ENCODE assay signal across 9 cellular contexts in the genomic region with DNA sequence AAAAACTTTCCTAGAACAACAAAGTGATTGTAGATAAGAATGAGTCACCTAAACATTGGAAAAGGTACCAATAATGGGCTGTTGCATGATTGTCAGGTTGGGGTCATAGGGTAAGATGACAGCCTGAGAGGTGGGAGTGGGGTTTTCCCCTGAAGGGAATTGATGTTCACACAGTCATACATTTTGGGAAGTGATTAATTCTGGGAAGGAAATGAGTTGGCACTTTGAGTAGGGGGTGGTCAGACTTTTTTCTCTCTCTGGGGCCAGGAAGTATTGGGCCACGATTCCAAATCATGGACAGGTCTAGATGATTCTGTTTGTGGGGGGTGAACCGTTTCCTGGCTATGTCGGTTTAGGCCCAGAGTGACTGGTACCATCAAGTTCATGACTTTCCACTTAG. TPM values are rescaled to one million over a fixed set of nuclear protein-coding genes. Genes with fewer than 3 reads are reported as not detected.
A peak's percentile ranks its signal among the peaks of the same experiment; 100 is the strongest.
DNase-seq lines count a peak whose midpoint lies in the region; ATAC-seq and TF ChIP-seq lines count a peak whose summit lies in the region.
"Had no signal": no experiment of that assay in that cellular context is flagged by ENCODE, and none has a peak within 500 bp of the region (broad histone marks: within the 10 kb centered on the region; RNA-seq: fewer than 3 reads in every experiment).

No MANE protein-coding gene starts in this region.

- H3K9me1 ChIP-seq in IMR-90 (ENCODE audit: insufficient read depth, low read length), result peaks cover 24% of the 10 kb centered on the region

- H2AK5ac ChIP-seq in IMR-90 (ENCODE audit: low read depth, low read length), result peak overlapping the region; percentile 93

- H4K20me1 ChIP-seq in DOHH2 (ENCODE audit: control insufficient read depth, insufficient read depth, low read depth, low read length) (no peaks in the 10 kb centered on the region), IMR-90 (ENCODE audit: insufficient read depth, low read length) (no peaks in the 10 kb centered on the region)

- H3K4me2 ChIP-seq in DOHH2 (ENCODE audit: low read length) (peak overlapping the region; percentile 46), IMR-90 (ENCODE audit: low read depth, low read length) (no peak overlapping the region)

- peak overlapping the region; percentile 73 for H4K5ac ChIP-seq in IMR-90 (ENCODE audit: low read depth, low read length)

- no peaks in the 10 kb centered on the region for H3K79me1 ChIP-seq in IMR-90 (ENCODE audit: low read depth in 1 of 2, low read length in 2 of 2)

- H3K18ac ChIP-seq in IMR-90 (ENCODE audit: low read depth, low read length), result peak overlapping the region; percentile 92

- H2BK5ac ChIP-seq in IMR-90 (ENCODE audit: low read depth, low read length, poor library complexity, severe bottlenecking), result peak overlapping the region; percentile 90

- no CpG with 5 or more reads among the region's 3 CpGs for WGBS in IMR-90 (ENCODE audit: extremely low coverage in 2 of 2, insufficient read length in 1 of 2), 2 experiments
- 87 to 90% methylated on average over 2 to 3 of the region's 3 CpGs for WGBS in mesodermal cell (ENCODE audit: insufficient coverage in 2 of 2), 2 experiments
- WGBS in heart right ventricle, 2 donors, result 78 to 82% methylated on average over 3 of the region's 3 CpGs
- 92% methylated on average over 3 of the region's 3 CpGs for WGBS in suprapubic skin
- 57 to 83% methylated on average over 3 of the region's 3 CpGs for WGBS in upper lobe of left lung, 2 donors

- H3K9me2 ChIP-seq in DOHH2 (replicated peaks; ENCODE audit: control insufficient read depth, low read length), result no peaks in the 10 kb centered on the region

- H3K4ac ChIP-seq in IMR-90 (ENCODE audit: low read depth, low read length), result peak overlapping the region; percentile 75

- no peak for TF ChIP-seq CTCF in DOHH2 (IDR thresholded peaks at IDR 0.05; ENCODE audit: low read depth, low read length, poor library complexity, severe bottlenecking)
- no peak for TF ChIP-seq CTCF in IMR-90 (conservative IDR thresholded peaks at IDR 0.05; ENCODE audit: low read depth, low read length)
- TF ChIP-seq CTCF in heart right ventricle (IDR thresholded peaks at IDR 0.05), result no peak
- no peak for TF ChIP-seq CTCF in suprapubic skin (IDR thresholded peaks at IDR 0.05)
- no peak for TF ChIP-seq CTCF in upper lobe of left lung (IDR thresholded peaks at IDR 0.05)

- peak overlapping the region; percentile 76 for H2AK9ac ChIP-seq in IMR-90 (replicated peaks; ENCODE audit: low read depth, low read length, poor library complexity)

- no peaks in the 10 kb centered on the region for H3K27me3 ChIP-seq in DOHH2 (ENCODE audit: control insufficient read depth, low read length)
- no peaks in the 10 kb centered on the region for H3K27me3 ChIP-seq in IMR-90 (ENCODE audit: control insufficient read depth, insufficient read depth, low read length)
- peaks cover 0 to 9% (median 0%) of the 10 kb centered on the region in 7 donors for H3K27me3 ChIP-seq in heart right ventricle
- no peaks in the 10 kb centered on the region for H3K27me3 ChIP-seq in suprapubic skin
- no peaks in the 10 kb centered on the region for H3K27me3 ChIP-seq in upper lobe of left lung

- BruUV-seq in IMR-90 (replicated peaks; lab: Mats Ljungman, UMichigan), result no TSS peak

- peaks cover 4% of the 10 kb centered on the region; the same call in 1 of the 2 replicates for H3F3A ChIP-seq in DOHH2 (ENCODE audit: control insufficient read depth, insufficient read depth)

- H3K4me3 ChIP-seq in DOHH2 (ENCODE audit: low read length), result no peak overlapping the region
- H3K4me3 ChIP-seq in IMR-90 (ENCODE audit: insufficient read depth, low read depth, low read length), result no peak overlapping the region
- no peak overlapping the region for H3K4me3 ChIP-seq in mesodermal cell (ENCODE audit: extremely low read depth, insufficient read depth, low read length, poor library complexity, severe bottlenecking)
- no peak overlapping the region for H3K4me3 ChIP-seq in heart right ventricle
- no peak overlapping the region for H3K4me3 ChIP-seq in suprapubic skin
- H3K4me3 ChIP-seq in upper lobe of left lung, result no peak overlapping the region

- H3K23ac ChIP-seq in IMR-90 (ENCODE audit: low read depth, low read length), result peak overlapping the region; percentile 94

- no peak for TF ChIP-seq POLR2A in IMR-90 (IDR thresholded peaks at IDR 0.05; ENCODE audit: low read depth, low read length)
- no peak for TF ChIP-seq POLR2A in suprapubic skin (IDR thresholded peaks at IDR 0.05)
- TF ChIP-seq POLR2A in upper lobe of left lung (IDR thresholded peaks at IDR 0.05), result no peak

- POLR2A ChIA-PET in IMR-90 (lab: Charles Lee; ENCODE audit: unreplicated experiment), result no interaction called here

- peak overlapping the region; percentile 33 for H3K27ac ChIP-seq in DOHH2 (ENCODE audit: low read depth, low read length)
- H3K27ac ChIP-seq in IMR-90 (ENCODE audit: insufficient read depth, low read length), result peak overlapping the region; percentile 61
- peak overlapping the region; percentile 99 for H3K27ac ChIP-seq in mesodermal cell (ENCODE audit: low read depth, low read length, severe bottlenecking)
- H3K27ac ChIP-seq in heart right ventricle, result peak overlapping the region in 1 of 10 donors; percentile 74
- H3K27ac ChIP-seq in suprapubic skin, result no peak overlapping the region
- peak overlapping the region in 1 of 4 donors; percentile 48 for H3K27ac ChIP-seq in upper lobe of left lung

- H3K9ac ChIP-seq in IMR-90 (ENCODE audit: low read depth, low read length), result no peak overlapping the region

- no peak for TF ChIP-seq RAD21 in IMR-90 (IDR thresholded peaks at IDR 0.05; ENCODE audit: low read length)

- H4K91ac ChIP-seq in IMR-90 (ENCODE audit: insufficient read depth, low read depth, low read length), result peak overlapping the region; percentile 93

- CTCF ChIA-PET in IMR-90 (lab: Yijun Ruan, JAX), result no interaction called here

- H3K9me3 ChIP-seq in DOHH2 (ENCODE audit: control insufficient read depth, insufficient read depth, low read length) (no peaks in the 10 kb centered on the region), IMR-90 (ENCODE audit: control insufficient read depth, insufficient read depth, low read length) (no peaks in the 10 kb centered on the region), mesodermal cell (ENCODE audit: control insufficient read depth, low read length) (no peaks in the 10 kb centered on the region), heart right ventricle (peaks cover 0 to 10% (median 0%) of the 10 kb centered on the region in 11 donors), suprapubic skin (no peaks in the 10 kb centered on the region), upper lobe of left lung (no peaks in the 10 kb centered on the region)

- ATAC-seq in IMR-90 (ENCODE audit: low read depth) (no peak), heart right ventricle (no peak), upper lobe of left lung (ENCODE audit: low FRiP score in 2 of 2) (no peak)

- peak overlapping the region; percentile 74 for H2AFZ ChIP-seq in IMR-90 (replicated peaks; ENCODE audit: low read length, poor library complexity)

- H4K8ac ChIP-seq in IMR-90 (ENCODE audit: low read depth in 2 of 2, low read length in 2 of 2), result peak overlapping the region; percentile 3 to 83

- TF ChIP-seq EP300 in suprapubic skin (IDR thresholded peaks at IDR 0.05) (no peak), upper lobe of left lung (IDR thresholded peaks at IDR 0.05) (no peak)

- in situ Hi-C loops in IMR-90 (cut with MboI; ENCODE audit: low sequenced_read_pairs), result no loop called here

- peak overlapping the region; percentile 94 for H2BK20ac ChIP-seq in IMR-90 (ENCODE audit: low read depth, low read length)

- H3K14ac ChIP-seq in IMR-90 (replicated peaks; ENCODE audit: low read depth, low read length), result peak overlapping the region; percentile 39

- peak overlapping the region; percentile 71 for H2BK15ac ChIP-seq in IMR-90 (ENCODE audit: low read depth, low read length)

- peaks cover 31% of the 10 kb centered on the region for H3K4me1 ChIP-seq in DOHH2 (ENCODE audit: control insufficient read depth, low read length)
- peaks cover 25% of the 10 kb centered on the region for H3K4me1 ChIP-seq in IMR-90 (ENCODE audit: control insufficient read depth, insufficient read depth, low read length)
- peaks cover 31% of the 10 kb centered on the region for H3K4me1 ChIP-seq in mesodermal cell (ENCODE audit: control insufficient read depth, insufficient read depth, low read length, poor library complexity, severe bottlenecking)
- H3K4me1 ChIP-seq in heart right ventricle, result peaks cover 0 to 60% (median 15%) of the 10 kb centered on the region in 9 donors
- peaks cover 22% of the 10 kb centered on the region for H3K4me1 ChIP-seq in suprapubic skin
- peaks cover 18 to 33% (median 29%) of the 10 kb centered on the region in 4 donors for H3K4me1 ChIP-seq in upper lobe of left lung

- H3K79me2 ChIP-seq in DOHH2 (ENCODE audit: control insufficient read depth, low read length), result no peaks in the 10 kb centered on the region

- H2BK120ac ChIP-seq in IMR-90 (ENCODE audit: low read depth, low read length), result peak overlapping the region; percentile 84

- dilution Hi-C loops in IMR-90 (cut with HindIII; ENCODE audit: low sequenced_read_pairs, unreplicated experiment), result no loop called here

- intact Hi-C loops in IMR-90 (cut with micrococcal nuclease), result no loop called here
- intact Hi-C loops in heart right ventricle (cut with DNase I), result loop anchor here in 1 of 10 donors (10.0 kb wide), 1 partner anchor 109 kb away; no protein-coding TSS in a partner anchor

- no peaks in the 10 kb centered on the region for H3K36me3 ChIP-seq in DOHH2 (ENCODE audit: control insufficient read depth, low read length)
- no peaks in the 10 kb centered on the region for H3K36me3 ChIP-seq in IMR-90 (ENCODE audit: control insufficient read depth, insufficient read depth, low read length)
- H3K36me3 ChIP-seq in mesodermal cell (ENCODE audit: control insufficient read depth, insufficient read depth, low read length), result no peaks in the 10 kb centered on the region
- H3K36me3 ChIP-seq in heart right ventricle, result no peaks in the 10 kb centered on the region
- no peaks in the 10 kb centered on the region for H3K36me3 ChIP-seq in suprapubic skin
- H3K36me3 ChIP-seq in upper lobe of left lung, result no peaks in the 10 kb centered on the region

- DNase-seq in IMR-90, result peak; percentile 55
- DNase-seq in activated T-helper 9 cell treated with anti-CD3 and anti-CD28 coated beads, Interleukin-2, amount 50 U/mL, for 16 hours (ENCODE audit: low read depth), result peak; percentile 24
- no peak for DNase-seq in heart right ventricle
- no peak for DNase-seq in suprapubic skin (ENCODE audit: low spot score in 2 of 2)
- DNase-seq in upper lobe of left lung, result no peak
- DNase-seq in cerebellum (ENCODE audit: low spot score), result no peak
- DNase-seq: immature natural killer cell had no signal

- H3K56ac ChIP-seq in IMR-90 (ENCODE audit: extremely low read depth, insufficient read depth, low read length), result 0 out of 2 replicates have a peak overlapping the region, but pooled peaks have one; percentile 4

RNA-seq across cellular contexts. Expression of a gene that starts 36.8 kb away (rescaled TPM):
- not detected in 2 replicates for total RNA-seq in IMR-90 (2012; rRNA removed)
- polyA plus RNA-seq in IMR-90 (2012; rRNA removed), result not detected in 2 replicates
- polyA plus RNA-seq in IMR-90 (2012; cell fraction: cytosol; rRNA removed), result not detected in 2 replicates
- polyA plus RNA-seq in IMR-90 (2012; cell fraction: nucleus; rRNA removed; ENCODE audit: low replicate concordance), result not detected in 2 replicates
- polyA plus RNA-seq in mesodermal cell (2013, experiment 1 of 2), result not detected
- polyA plus RNA-seq in mesodermal cell (2013, experiment 2 of 2), result not detected
- total RNA-seq in heart right ventricle, result 1 to 10 TPM in 3 of 10 donors, under 1 TPM in 7; 0.11 to 2.3 (median 0.72) TPM
- under 1 TPM; 0.38 to 0.51 TPM for polyA plus RNA-seq in heart right ventricle
- 1 to 10 TPM in 3 of 4 donors, under 1 TPM in 1; 0.23 to 4.0 (median 1.4) TPM for total RNA-seq in suprapubic skin
- 1 to 10 TPM; 2.6 to 6.5 (median 4.8) TPM for total RNA-seq in upper lobe of left lung
- 0.18 TPM for total RNA-seq in cerebellum

Comparison
In these comparisons a context has a peak if more than half of its experiments do, and no peak if none do; other contexts are left out.
1. DNase-seq: peak in IMR-90 (single experiment) and activated T-helper 9 cell treated with anti-CD3 and anti-CD28 coated beads, Interleukin-2, amount 50 U/mL, for 16 hours (single experiment); none in heart right ventricle (0 of 2), suprapubic skin (0 of 2), upper lobe of left lung (0 of 2) and cerebellum (single experiment).